Comparison of ENCODE assay signal across 1 cellular context in genomic region chr20:19991826-19992225, GRCh38.
TF ChIP-seq lines count a peak whose summit lies in the region.

No MANE protein-coding gene starts in this region.

TF ChIP-seq in IMR-90, 13 proteins besides CTCF, POLR2A, EP300 and RAD21:
- no peak for TF ChIP-seq USF2 (IDR thresholded peaks at IDR 0.05; ENCODE audit: low read depth, low read length)
- TF ChIP-seq FOS (IDR thresholded peaks at IDR 0.05; ENCODE audit: low read depth, low read length) = no peak
- no peak for TF ChIP-seq RFX5 (IDR thresholded peaks at IDR 0.05; ENCODE audit: low read depth, low read length)
- TF ChIP-seq MAZ (IDR thresholded peaks at IDR 0.05; ENCODE audit: borderline replicate concordance, low read depth, low read length) = no peak
